16 cellular contexts compared by ENCODE assay signal in genomic region chr3:107685383-107685782, GRCh38.
DNase-seq lines count a peak whose midpoint lies in the region; ATAC-seq, FAIRE-seq and TF ChIP-seq lines count a peak whose summit lies in the region.
"Had no signal": no experiment of that assay in that cellular context is flagged by ENCODE, and none has a peak within 500 bp of the region (broad histone marks: within the 10 kb centered on the region; RNA-seq: fewer than 3 reads in every experiment).

No MANE protein-coding gene starts in this region.

- H3K4me1 Mint-ChIP-seq in activated naive CD4-positive, alpha-beta T cell treated with anti-CD3 and anti-CD28 coated beads, Interleukin-2, amount 50 U/mL, for 24 hours: peaks cover 81% of the 10 kb centered on the region
- H3K4me1 Mint-ChIP-seq in activated naive CD4-positive, alpha-beta T cell treated with anti-CD3 and anti-CD28 coated beads for 36 hours (ENCODE audit: low read depth): peaks cover 56% of the 10 kb centered on the region
- peaks cover 24 to 71% (median 62%) of the 10 kb centered on the region in 4 donors for H3K4me1 Mint-ChIP-seq in naive thymus-derived CD8-positive, alpha-beta T cell

- peak; percentile 78 for FAIRE-seq in D721Med (lab: Jason Lieb, UNC)

- H3K27me3 ChIP-seq in A673 (replicated peaks; ENCODE audit: insufficient read depth, low read depth, low read length, poor library complexity): no peaks in the 10 kb centered on the region

- H3K36me3 Mint-ChIP-seq in activated naive CD4-positive, alpha-beta T cell treated with anti-CD3 and anti-CD28 coated beads, Interleukin-2, amount 50 U/mL, for 24 hours: peaks cover 1% of the 10 kb centered on the region
- H3K36me3 Mint-ChIP-seq in activated naive CD4-positive, alpha-beta T cell treated with anti-CD3 and anti-CD28 coated beads for 36 hours (ENCODE audit: low read depth): peaks cover 1% of the 10 kb centered on the region
- no peaks in the 10 kb centered on the region for H3K36me3 Mint-ChIP-seq in naive thymus-derived CD8-positive, alpha-beta T cell

- H3K9me3 Mint-ChIP-seq in activated naive CD4-positive, alpha-beta T cell treated with anti-CD3 and anti-CD28 coated beads, Interleukin-2, amount 50 U/mL, for 24 hours: no peaks in the 10 kb centered on the region
- H3K9me3 Mint-ChIP-seq in activated naive CD4-positive, alpha-beta T cell treated with anti-CD3 and anti-CD28 coated beads for 36 hours: no peaks in the 10 kb centered on the region
- H3K9me3 Mint-ChIP-seq in naive thymus-derived CD8-positive, alpha-beta T cell: no peaks in the 10 kb centered on the region
- H3K9me3 Mint-ChIP-seq: CD8-positive, alpha-beta memory T cell; H9 had no signal

- H3K4me3 Mint-ChIP-seq in activated naive CD4-positive, alpha-beta T cell treated with anti-CD3 and anti-CD28 coated beads, Interleukin-2, amount 50 U/mL, for 24 hours: no peak overlapping the region
- no peak overlapping the region for H3K4me3 Mint-ChIP-seq in activated naive CD4-positive, alpha-beta T cell treated with anti-CD3 and anti-CD28 coated beads for 36 hours
- peak overlapping the region in 8 of 10 donors; percentile 67 to 83 (median 73) for H3K4me3 Mint-ChIP-seq in naive thymus-derived CD8-positive, alpha-beta T cell
- H3K4me3 Mint-ChIP-seq: H9 had no signal

- H3K27ac ChIP-seq in VCaP: peak overlapping the region; percentile 50
- H3K27ac ChIP-seq in A673 (ENCODE audit: low read depth, low read length, poor library complexity, severe bottlenecking): no peak overlapping the region
- H3K27ac ChIP-seq: SK-N-MC had no signal

- POLR2A ChIA-PET in naive thymus-derived CD8-positive, alpha-beta T cell (lab: Charles Lee): interaction anchor here (1.0 kb wide), 1 partner anchor 12 kb away, joined by 3 read pairs; no protein-coding TSS in a partner anchor
- POLR2A ChIA-PET in A673 (lab: Charles Lee; ENCODE audit: low non-redundant PET): no interaction called here

- TF ChIP-seq CTCF in D721Med (IDR thresholded peaks at IDR 0.05; ENCODE audit: insufficient read depth, missing control alignments) (no peak), VCaP (conservative IDR thresholded peaks at IDR 0.05) (no peak), A673 (conservative IDR thresholded peaks at IDR 0.05; ENCODE audit: low read depth, low read length) (no peak)

- ATAC-seq in naive thymus-derived CD8-positive, alpha-beta T cell: no peak

- no peaks in the 10 kb centered on the region for H3K27me3 Mint-ChIP-seq in activated naive CD4-positive, alpha-beta T cell treated with anti-CD3 and anti-CD28 coated beads, Interleukin-2, amount 50 U/mL, for 24 hours
- no peaks in the 10 kb centered on the region for H3K27me3 Mint-ChIP-seq in activated naive CD4-positive, alpha-beta T cell treated with anti-CD3 and anti-CD28 coated beads for 36 hours (ENCODE audit: low read depth)
- H3K27me3 Mint-ChIP-seq in naive thymus-derived CD8-positive, alpha-beta T cell: no peaks in the 10 kb centered on the region
- H3K27me3 Mint-ChIP-seq: CD8-positive, alpha-beta memory T cell had no signal

- BruUV-seq in A673 (replicated peaks; lab: Mats Ljungman, UMichigan): no TSS peak

- no peaks in the 10 kb centered on the region for H3K9me3 ChIP-seq in A673 (ENCODE audit: low read depth, low read length, poor library complexity, severe bottlenecking)

- H3K4me3 ChIP-seq in A673 (ENCODE audit: low read depth, low read length, poor library complexity, severe bottlenecking): no peak overlapping the region
- H3K4me3 ChIP-seq: SK-N-MC had no signal

- no peaks in the 10 kb centered on the region for H3K36me3 ChIP-seq in A673 (ENCODE audit: insufficient read depth, low read length, poor library complexity, severe bottlenecking)

- no peak for DNase-seq in activated naive CD4-positive, alpha-beta T cell treated with anti-CD3 and anti-CD28 coated beads for 36 hours
- DNase-seq in D721Med (ENCODE audit: insufficient read length, low spot score) (no peak), DMS 273 (lab: John Stamatoyannopoulos, UW; ENCODE audit: unreplicated experiment) (no peak), A673 (ENCODE audit: low spot score) (no peak)
- DNase-seq in naive thymus-derived CD8-positive, alpha-beta T cell: no peak
- DNase-seq: DMS153, H9, IMR-90, Kasumi-1, NCI-H2081 treated with DMSO at 0.1 percent for 48 hours, NCI-H226, NCI-H526 treated with DMSO at 0.1 percent for 48 hours had no signal

- CTCF ChIA-PET in activated naive CD4-positive, alpha-beta T cell treated with anti-CD3 and anti-CD28 coated beads for 36 hours (lab: Charles Lee): no interaction called here
- CTCF ChIA-PET in A673 (lab: Charles Lee): no interaction called here

- intact Hi-C loops in activated naive CD4-positive, alpha-beta T cell treated with anti-CD3 and anti-CD28 coated beads for 36 hours (cut with micrococcal nuclease): loop anchor here (10.0 kb wide), 1 partner anchor 869 kb away; no protein-coding TSS in a partner anchor
- intact Hi-C loops in A673 (cut with micrococcal nuclease; ENCODE audit: unreplicated experiment): loop anchor here (10.0 kb wide), 1 partner anchor 159 kb away; no protein-coding TSS in a partner anchor

- H3K4me1 ChIP-seq in A673 (ENCODE audit: insufficient read depth, low read length, poor library complexity, severe bottlenecking): no peaks in the 10 kb centered on the region

- H3K27ac Mint-ChIP-seq in activated naive CD4-positive, alpha-beta T cell treated with anti-CD3 and anti-CD28 coated beads, Interleukin-2, amount 50 U/mL, for 24 hours: peak overlapping the region; percentile 35
- no peak overlapping the region for H3K27ac Mint-ChIP-seq in activated naive CD4-positive, alpha-beta T cell treated with anti-CD3 and anti-CD28 coated beads for 36 hours
- peak overlapping the region in 6 of 10 donors; percentile 2 to 75 (median 41) for H3K27ac Mint-ChIP-seq in naive thymus-derived CD8-positive, alpha-beta T cell

Comparison
In these comparisons a context has a peak if more than half of its experiments do, and no peak if none do; other contexts are left out.
1. H3K4me3 Mint-ChIP-seq: peak in naive thymus-derived CD8-positive, alpha-beta T cell (8 of 10); none in activated naive CD4-positive, alpha-beta T cell treated with anti-CD3 and anti-CD28 coated beads, Interleukin-2, amount 50 U/mL, for 24 hours (single experiment) and activated naive CD4-positive, alpha-beta T cell treated with anti-CD3 and anti-CD28 coated beads for 36 hours (single experiment).